Comparison of ENCODE assay signal across 1 cellular context in genomic region chr16:4319454-4319853, GRCh38.
TF ChIP-seq lines count a peak whose summit lies in the region.

No MANE protein-coding gene starts in this region.

TF ChIP-seq in HepG2, 621 proteins besides CTCF, POLR2A, EP300 and RAD21:
- TF ChIP-seq U2AF2 (IDR thresholded peaks at IDR 0.05; ENCODE audit: low read depth, low read length) (no peak), ZNF672 (CRISPR knock-in tag; IDR thresholded peaks at IDR 0.05) (no peak), ATF4 (CRISPR knock-in tag; IDR thresholded peaks at IDR 0.05) (no peak), EEA1 (CRISPR knock-in tag; IDR thresholded peaks at IDR 0.05; ENCODE audit: borderline replicate concordance) (no peak), CEBPG (CRISPR knock-in tag; IDR thresholded peaks at IDR 0.05) (no peak), NFE2 (CRISPR knock-in tag; IDR thresholded peaks at IDR 0.05) (no peak), ZNF792 (CRISPR knock-in tag; IDR thresholded peaks at IDR 0.05) (no peak), BRCA1 (CRISPR knock-in tag; IDR thresholded peaks at IDR 0.05) (no peak), ARID5B (CRISPR knock-in tag; IDR thresholded peaks at IDR 0.05) (no peak), ELK4 (CRISPR knock-in tag; IDR thresholded peaks at IDR 0.05; ENCODE audit: borderline replicate concordance) (no peak), PRPF4 (IDR thresholded peaks at IDR 0.05; ENCODE audit: low read depth, low read length, poor library complexity, severe bottlenecking) (no peak), ZNF646 (CRISPR knock-in tag; IDR thresholded peaks at IDR 0.05) (no peak), PAWR (CRISPR knock-in tag; IDR thresholded peaks at IDR 0.05; ENCODE audit: borderline replicate concordance) (no peak)
